8 cellular contexts compared by ENCODE assay signal in genomic region chr15:79432345-79433311, GRCh38. TPM values are rescaled to one million over a fixed set of nuclear protein-coding genes. Genes with fewer than 3 reads are reported as not detected.
DNase-seq lines count a peak whose midpoint lies in the region; ATAC-seq, FAIRE-seq and TF ChIP-seq lines count a peak whose summit lies in the region.

No MANE protein-coding gene starts in this region.

- H3K9me3 Mint-ChIP-seq in activated naive CD4-positive, alpha-beta T cell treated with anti-CD3 and anti-CD28 coated beads, Interleukin-2, amount 50 U/mL, for 24 hours, result peaks cover 4% of the 10 kb centered on the region

- no peak for FAIRE-seq in bronchial epithelial cell (lab: Jason Lieb, UNC)

- WGBS in upper lobe of left lung, 2 donors, result 7 to 10% methylated on average over 37 to 53 of the region's 86 CpGs

- no peak for TF ChIP-seq CTCF in bronchial epithelial cell (IDR thresholded peaks at IDR 0.05; ENCODE audit: insufficient read depth, low read length, severe bottlenecking)
- TF ChIP-seq CTCF in left lung (IDR thresholded peaks at IDR 0.05), result no peak
- no peak for TF ChIP-seq CTCF in upper lobe of left lung (IDR thresholded peaks at IDR 0.05)

- no peak for TF ChIP-seq POLR2A in upper lobe of left lung (IDR thresholded peaks at IDR 0.05)

- no peaks in the 10 kb centered on the region for H3K9me3 ChIP-seq in left lung
- no peaks in the 10 kb centered on the region for H3K9me3 ChIP-seq in upper lobe of left lung

- no peak for TF ChIP-seq EP300 in upper lobe of left lung (IDR thresholded peaks at IDR 0.05)

- ATAC-seq in left lung (peak; percentile 44), upper lobe of left lung (ENCODE audit: low FRiP score in 2 of 2) (peak in 1 of 2 donors; percentile 43), GM18498 (IDR thresholded peaks at IDR 0.05; ENCODE audit: unreplicated experiment) (no peak), HG03457 (IDR thresholded peaks at IDR 0.05; ENCODE audit: unreplicated experiment) (no peak)

- peaks cover 50% of the 10 kb centered on the region for H3K27me3 Mint-ChIP-seq in activated naive CD4-positive, alpha-beta T cell treated with anti-CD3 and anti-CD28 coated beads, Interleukin-2, amount 50 U/mL, for 24 hours

- H3K36me3 ChIP-seq in bronchial epithelial cell (ENCODE audit: control insufficient read depth, insufficient read depth, low read length), result no peaks in the 10 kb centered on the region
- no peaks in the 10 kb centered on the region for H3K36me3 ChIP-seq in left lung
- no peaks in the 10 kb centered on the region for H3K36me3 ChIP-seq in upper lobe of left lung

- no peak overlapping the region for H3K4me3 Mint-ChIP-seq in activated naive CD4-positive, alpha-beta T cell treated with anti-CD3 and anti-CD28 coated beads, Interleukin-2, amount 50 U/mL, for 24 hours

- peak overlapping the region; percentile 18 for H3K27ac Mint-ChIP-seq in activated naive CD4-positive, alpha-beta T cell treated with anti-CD3 and anti-CD28 coated beads, Interleukin-2, amount 50 U/mL, for 24 hours

- H3K4me3 ChIP-seq in bronchial epithelial cell (ENCODE audit: low read depth, low read length) (peak overlapping the region; percentile 15), left lung (peak overlapping the region; percentile 24 to 31), upper lobe of left lung (peak overlapping the region in 3 of 4 donors; percentile 28 to 39 (median 35))

- H3K27ac ChIP-seq in left lung (no peak overlapping the region), upper lobe of left lung (no peak overlapping the region)

- H3K4me1 ChIP-seq in left lung, result peaks cover 0 to 18% of the 10 kb centered on the region in 2 donors
- H3K4me1 ChIP-seq in upper lobe of left lung, result peaks cover 9 to 24% (median 16%) of the 10 kb centered on the region in 4 donors

- H3K27me3 ChIP-seq in bronchial epithelial cell (ENCODE audit: control insufficient read depth, insufficient read depth, low read length) (peaks cover 42% of the 10 kb centered on the region), left lung (peaks cover 58 to 90% of the 10 kb centered on the region in 2 donors), upper lobe of left lung (peaks cover 0 to 22% (median 14%) of the 10 kb centered on the region in 4 donors)

- peaks cover 4% of the 10 kb centered on the region for H3K4me1 Mint-ChIP-seq in activated naive CD4-positive, alpha-beta T cell treated with anti-CD3 and anti-CD28 coated beads, Interleukin-2, amount 50 U/mL, for 24 hours

- peaks cover 1% of the 10 kb centered on the region for H3K36me3 Mint-ChIP-seq in activated naive CD4-positive, alpha-beta T cell treated with anti-CD3 and anti-CD28 coated beads, Interleukin-2, amount 50 U/mL, for 24 hours

- intact Hi-C loops in left lung (cut with DNase I), result no loop called here

- no peak for DNase-seq in activated naive CD4-positive, alpha-beta T cell (lab: John Stamatoyannopoulos, UW)
- DNase-seq in bronchial epithelial cell (ENCODE audit: low read depth) (no peak), left lung (peak in 1 of 2 donors; percentile 78), upper lobe of left lung (peak in 1 of 2 donors; percentile 83), SIG-M5 treated with dmso at 0.1 percent for 504 hours (lab: John Stamatoyannopoulos, UW; ENCODE audit: unreplicated experiment) (no peak)

RNA-seq across cellular contexts. Expression of gene MINAR1, which starts 0.5 kb away (rescaled TPM):
- total RNA-seq in bronchial epithelial cell (0.26 and 0.53 TPM in 2 replicates), left lung (under 1 TPM; 0.50 to 0.58 TPM), upper lobe of left lung (under 1 TPM in 5 of 6 donors, not detected in 1; 0.15 to 0.67 (median 0.30) TPM)
